ENCODE assay signal across 15 cellular contexts in genomic region chr7:99061001-99061779, GRCh38.
DNase-seq lines count a peak whose midpoint lies in the region; ATAC-seq and TF ChIP-seq lines count a peak whose summit lies in the region.
"Had no signal": no experiment of that assay in that cellular context is flagged by ENCODE, and none has a peak within 500 bp of the region (broad histone marks: within the 10 kb centered on the region; RNA-seq: fewer than 3 reads in every experiment).

No MANE protein-coding gene starts in this region.

- peak overlapping the region; percentile 13 for H3K27ac Mint-ChIP-seq in activated naive CD8-positive, alpha-beta T cell
- H3K27ac Mint-ChIP-seq in activated naive CD8-positive, alpha-beta T cell treated with anti-CD3 and anti-CD28 coated beads for 36 hours, result no peak overlapping the region
- H3K27ac Mint-ChIP-seq in memory B cell (peak overlapping the region; percentile 41), WTC11 (no peak overlapping the region)

- no peak for TF ChIP-seq CTCF in WTC11 (IDR thresholded peaks at IDR 0.05)

- no peaks in the 10 kb centered on the region for H3K27me3 Mint-ChIP-seq in activated naive CD8-positive, alpha-beta T cell
- no peaks in the 10 kb centered on the region for H3K27me3 Mint-ChIP-seq in activated naive CD8-positive, alpha-beta T cell treated with anti-CD3 and anti-CD28 coated beads for 36 hours
- H3K27me3 Mint-ChIP-seq in memory B cell (no peaks in the 10 kb centered on the region), WTC11 (ENCODE audit: low read depth) (no peaks in the 10 kb centered on the region)

- no peak for ATAC-seq in memory B cell (ENCODE audit: low read depth)
- ATAC-seq in HG02798 (IDR thresholded peaks at IDR 0.05; ENCODE audit: poor library complexity, unreplicated experiment), result no peak
- no peak for ATAC-seq in WTC11

- in situ Hi-C loops in SK-MEL-5 (cut with HindIII; ENCODE audit: low pct_unique_long_range_greater_than_20kb, low sequenced_read_pairs), result no loop called here

- POLR2A ChIA-PET in WTC11 (lab: Charles Lee), result no interaction called here

- CTCF ChIA-PET in WTC11 (lab: Charles Lee), result no interaction called here

- no peaks in the 10 kb centered on the region for H3K9me3 Mint-ChIP-seq in activated naive CD8-positive, alpha-beta T cell (ENCODE audit: low read depth)
- no peaks in the 10 kb centered on the region for H3K9me3 Mint-ChIP-seq in activated naive CD8-positive, alpha-beta T cell treated with anti-CD3 and anti-CD28 coated beads for 36 hours
- H3K9me3 Mint-ChIP-seq in memory B cell (no peaks in the 10 kb centered on the region), WTC11 (no peaks in the 10 kb centered on the region)
- H3K9me3 Mint-ChIP-seq: CD14-positive monocyte had no signal

- peaks cover 9% of the 10 kb centered on the region for H3K4me1 Mint-ChIP-seq in activated naive CD8-positive, alpha-beta T cell (ENCODE audit: low read depth)
- peaks cover 18% of the 10 kb centered on the region for H3K4me1 Mint-ChIP-seq in activated naive CD8-positive, alpha-beta T cell treated with anti-CD3 and anti-CD28 coated beads for 36 hours
- H3K4me1 Mint-ChIP-seq in memory B cell (peaks cover 7% of the 10 kb centered on the region), WTC11 (no peaks in the 10 kb centered on the region)

- DNase-seq in activated naive CD8-positive, alpha-beta T cell treated with anti-CD3 and anti-CD28 coated beads for 36 hours, result no peak
- DNase-seq in SK-MEL-5 (ENCODE audit: low read depth, low spot score) (peak; percentile 48), memory B cell (ENCODE audit: low spot score in 2 of 2) (no peak), WTC11 (ENCODE audit: low spot score) (no peak)
- no peak for DNase-seq in stimulated activated naive CD4-positive, alpha-beta T cell (lab: John Stamatoyannopoulos, UW)
- DNase-seq: Calu3, HCEC 1CT, IMR-90, NCI-H146, NCI-H345, NCI-H526 treated with DMSO at 0.1 percent for 48 hours, SHP77 had no signal

- H3K4me3 Mint-ChIP-seq in activated naive CD8-positive, alpha-beta T cell, result no peak overlapping the region
- H3K4me3 Mint-ChIP-seq in activated naive CD8-positive, alpha-beta T cell treated with anti-CD3 and anti-CD28 coated beads for 36 hours, result no peak overlapping the region
- H3K4me3 Mint-ChIP-seq in memory B cell, result no peak overlapping the region
- no peak overlapping the region for H3K4me3 Mint-ChIP-seq in WTC11
- H3K4me3 Mint-ChIP-seq: CD14-positive monocyte had no signal

- peaks cover 4% of the 10 kb centered on the region for H3K36me3 Mint-ChIP-seq in activated naive CD8-positive, alpha-beta T cell
- no peaks in the 10 kb centered on the region for H3K36me3 Mint-ChIP-seq in activated naive CD8-positive, alpha-beta T cell treated with anti-CD3 and anti-CD28 coated beads for 36 hours
- peaks cover 6% of the 10 kb centered on the region for H3K36me3 Mint-ChIP-seq in memory B cell
- H3K36me3 Mint-ChIP-seq in WTC11, result peaks cover 11% of the 10 kb centered on the region; the same call in 1 of the 2 replicates

TF ChIP-seq in WTC11, 78 proteins besides CTCF, POLR2A, EP300 and RAD21 (continues in another document):
- TF ChIP-seq ZNF532 (CRISPR knock-in tag; IDR thresholded peaks at IDR 0.05; ENCODE audit: borderline replicate concordance), result no peak
- TF ChIP-seq ZNF263 (CRISPR knock-in tag; IDR thresholded peaks at IDR 0.05; ENCODE audit: low read depth), result no peak
- TF ChIP-seq, protein P1, sequence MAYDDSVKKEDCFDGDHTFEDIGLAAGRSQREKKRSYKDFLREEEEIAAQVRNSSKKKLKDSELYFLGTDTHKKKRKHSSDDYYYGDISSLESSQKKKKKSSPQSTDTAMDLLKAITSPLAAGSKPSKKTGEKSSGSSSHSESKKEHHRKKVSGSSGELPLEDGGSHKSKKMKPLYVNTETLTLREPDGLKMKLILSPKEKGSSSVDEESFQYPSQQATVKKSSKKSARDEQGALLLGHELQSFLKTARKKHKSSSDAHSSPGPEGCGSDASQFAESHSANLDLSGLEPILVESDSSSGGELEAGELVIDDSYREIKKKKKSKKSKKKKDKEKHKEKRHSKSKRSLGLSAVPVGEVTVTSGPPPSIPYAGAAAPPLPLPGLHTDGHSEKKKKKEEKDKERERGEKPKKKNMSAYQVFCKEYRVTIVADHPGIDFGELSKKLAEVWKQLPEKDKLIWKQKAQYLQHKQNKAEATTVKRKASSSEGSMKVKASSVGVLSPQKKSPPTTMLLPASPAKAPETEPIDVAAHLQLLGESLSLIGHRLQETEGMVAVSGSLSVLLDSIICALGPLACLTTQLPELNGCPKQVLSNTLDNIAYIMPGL (CRISPR knock-in tag; IDR thresholded peaks at IDR 0.05), result no peak
- no peak for TF ChIP-seq USF1 (CRISPR knock-in tag; IDR thresholded peaks at IDR 0.05)
- TF ChIP-seq EMX1 (CRISPR knock-in tag; IDR thresholded peaks at IDR 0.05), result no peak
- TF ChIP-seq ATF6 (CRISPR knock-in tag; IDR thresholded peaks at IDR 0.05), result no peak
- TF ChIP-seq, protein P2, sequence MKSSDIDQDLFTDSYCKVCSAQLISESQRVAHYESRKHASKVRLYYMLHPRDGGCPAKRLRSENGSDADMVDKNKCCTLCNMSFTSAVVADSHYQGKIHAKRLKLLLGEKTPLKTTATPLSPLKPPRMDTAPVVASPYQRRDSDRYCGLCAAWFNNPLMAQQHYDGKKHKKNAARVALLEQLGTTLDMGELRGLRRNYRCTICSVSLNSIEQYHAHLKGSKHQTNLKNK (CRISPR knock-in tag; IDR thresholded peaks at IDR 0.05), result no peak
- no peak for TF ChIP-seq ZNF281 (CRISPR knock-in tag; IDR thresholded peaks at IDR 0.05)

Comparison
In these comparisons a context has a peak if more than half of its experiments do, and no peak if none do; other contexts are left out.
1. H3K27ac Mint-ChIP-seq: peak in activated naive CD8-positive, alpha-beta T cell (single experiment) and memory B cell (single experiment); none in activated naive CD8-positive, alpha-beta T cell treated with anti-CD3 and anti-CD28 coated beads for 36 hours (single experiment) and WTC11 (single experiment).